10 cellular contexts compared by ENCODE assay signal in genomic region chr17:7705269-7706255, GRCh38. TPM values are rescaled to one million over a fixed set of nuclear protein-coding genes. Genes with fewer than 3 reads are reported as not detected.
DNase-seq lines count a peak whose midpoint lies in the region; ATAC-seq, FAIRE-seq and TF ChIP-seq lines count a peak whose summit lies in the region.
"Had no signal": no experiment of that assay in that cellular context is flagged by ENCODE, and none has a peak within 500 bp of the region (broad histone marks: within the 10 kb centered on the region; RNA-seq: fewer than 3 reads in every experiment).

No MANE protein-coding gene starts in this region.

- no peak for TF ChIP-seq CTCF in A549 (IDR thresholded peaks at IDR 0.05)

- H3K27me3 Mint-ChIP-seq in naive thymus-derived CD4-positive, alpha-beta T cell = peaks cover 36 to 78% (median 46%) of the 10 kb centered on the region in 5 donors

- no peak for TF ChIP-seq EP300 in A549 (IDR thresholded peaks at IDR 0.05)

- H3K4me2 ChIP-seq in A549 = peak overlapping the region; percentile 93

- H3K9me3 ChIP-seq in A549 (no peaks in the 10 kb centered on the region), HUES64 (ENCODE audit: insufficient read depth, low read depth, low read length) (no peaks in the 10 kb centered on the region)
- no peaks in the 10 kb centered on the region for H3K9me3 ChIP-seq in naive thymus-derived CD4-positive, alpha-beta T cell (ENCODE audit: control insufficient read depth in 2 of 3, low read length in 3 of 3)
- H3K9me3 ChIP-seq: thyroid gland had no signal

- peaks cover 13% of the 10 kb centered on the region; the same call in 2 of the 3 replicates for H3K4me1 ChIP-seq in A549
- peaks cover 8% of the 10 kb centered on the region for H3K4me1 ChIP-seq in HUES64 (ENCODE audit: insufficient read depth, low read length)
- H3K4me1 ChIP-seq in naive thymus-derived CD4-positive, alpha-beta T cell (ENCODE audit: control insufficient read depth in 2 of 2, insufficient read depth in 2 of 2, low read length in 2 of 2) = peaks cover 0 to 13% of the 10 kb centered on the region in 2 donors

- peaks cover 10% of the 10 kb centered on the region for H3K36me3 ChIP-seq in HUES64 (ENCODE audit: insufficient read depth, low read length)
- peaks cover 0 to 24% (median 0%) of the 10 kb centered on the region in 3 experiments for H3K36me3 ChIP-seq in naive thymus-derived CD4-positive, alpha-beta T cell (ENCODE audit: control insufficient read depth in 2 of 3, insufficient read depth in 3 of 3, low read length in 3 of 3)

- H3K9ac ChIP-seq in HUES64 (ENCODE audit: low read depth, low read length) = peak overlapping the region; percentile 41

- H3K36me3 Mint-ChIP-seq in naive thymus-derived CD4-positive, alpha-beta T cell = peaks cover 4 to 28% (median 9%) of the 10 kb centered on the region in 5 donors

- no peak for DNase-seq in A549 (ENCODE audit: low read depth in 1 of 2, low spot score in 1 of 2)
- peak; percentile 72 for DNase-seq in ecto neural progenitor cell (ENCODE audit: low spot score)
- DNase-seq in naive thymus-derived CD4-positive, alpha-beta T cell = peak in 1 of 9 donors; percentile 28
- no peak for DNase-seq in AML-193 (lab: John Stamatoyannopoulos, UW)
- no peak for DNase-seq in AG20443 (ENCODE audit: low spot score)

- CTCF ChIA-PET in A549 (lab: Yijun Ruan, JAX) = interaction anchor here (1.0 to 11.1 kb wide), 9 partner anchors 10 to 369 kb away, joined by 3 to 103 read pairs (median 4); partner anchors contain the start of genes DNAH2, TP53 and WRAP53
- CTCF ChIA-PET in naive thymus-derived CD4-positive, alpha-beta T cell (lab: Charles Lee) = no interaction called here

- H3K9me3 Mint-ChIP-seq in naive thymus-derived CD4-positive, alpha-beta T cell = no peaks in the 10 kb centered on the region

- H3K27ac ChIP-seq in A549 (peak overlapping the region; percentile 40 to 87; a peak in 5 of 6 replicates), HUES64 (ENCODE audit: low read depth, low read length) (no peak overlapping the region)
- H3K27ac ChIP-seq in naive thymus-derived CD4-positive, alpha-beta T cell (ENCODE audit: low read depth, low read length) = no peak overlapping the region
- H3K27ac ChIP-seq: thyroid gland had no signal

- H3K27me3 ChIP-seq in HUES64 (ENCODE audit: insufficient read depth, low read length) = peaks cover 14% of the 10 kb centered on the region
- H3K27me3 ChIP-seq in naive thymus-derived CD4-positive, alpha-beta T cell (ENCODE audit: control insufficient read depth in 2 of 2, insufficient read depth in 2 of 2, low read length in 2 of 2) = peaks cover 0 to 21% of the 10 kb centered on the region in 2 donors

- FAIRE-seq in A549 (lab: Jason Lieb, UNC) = no peak

- intact Hi-C loops in naive thymus-derived CD4-positive, alpha-beta T cell (cut with micrococcal nuclease) = no loop called here

- 47% methylated on average over 26 of the region's 50 CpGs for WGBS in A549 (ENCODE audit: missing lambda C conversion rate)
- 3% methylated on average over 50 of the region's 50 CpGs for WGBS in HUES64

- ATAC-seq in A549 (peak; percentile 1 to 15; a peak in 4 of 6 replicates), GM21515 (IDR thresholded peaks at IDR 0.05; ENCODE audit: unreplicated experiment) (no peak), HG03354 (IDR thresholded peaks at IDR 0.05; ENCODE audit: poor library complexity, severe bottlenecking, unreplicated experiment) (no peak)
- ATAC-seq in naive thymus-derived CD4-positive, alpha-beta T cell = no peak

- no peak for TF ChIP-seq RAD21 in A549 (conservative IDR thresholded peaks at IDR 0.05 in 1 of 2, IDR thresholded peaks at IDR 0.05 in 1 of 2)

- POLR2A ChIA-PET in A549 (lab: Yijun Ruan, JAX) = interaction anchor here (1.1 to 3.5 kb wide), 3 partner anchors 11 to 19 kb away, joined by 3 to 15 read pairs (median 11); partner anchors contain the start of genes DNAH2 and TP53
- POLR2A ChIA-PET in naive thymus-derived CD4-positive, alpha-beta T cell (lab: Charles Lee) = no interaction called here

- H3K27ac Mint-ChIP-seq in naive thymus-derived CD4-positive, alpha-beta T cell = no peak overlapping the region

- H3K4me3 ChIP-seq in A549 = peak overlapping the region; percentile 44
- peak overlapping the region; percentile 64 for H3K4me3 ChIP-seq in HUES64 (ENCODE audit: low read length)
- H3K4me3 ChIP-seq in naive thymus-derived CD4-positive, alpha-beta T cell (ENCODE audit: low read length) = peak overlapping the region; percentile 13

- H3K4me1 Mint-ChIP-seq in naive thymus-derived CD4-positive, alpha-beta T cell = peaks cover 10 to 28% (median 23%) of the 10 kb centered on the region in 7 donors

- peak overlapping the region; percentile 21 to 75 (median 59) for H3K4me3 Mint-ChIP-seq in naive thymus-derived CD4-positive, alpha-beta T cell

- no peak for TF ChIP-seq POLR2A in A549 (IDR thresholded peaks at IDR 0.05; ENCODE audit: low read length)

TF ChIP-seq in A549, 52 proteins besides CTCF, POLR2A, EP300 and RAD21 (continues in another document):
- TF ChIP-seq FOXS1 (CRISPR knock-in tag; IDR thresholded peaks at IDR 0.05) = no peak
- no peak for TF ChIP-seq HMGXB4 (CRISPR knock-in tag; IDR thresholded peaks at IDR 0.05; ENCODE audit: borderline replicate concordance)
- no peak for TF ChIP-seq HEYL (CRISPR knock-in tag; IDR thresholded peaks at IDR 0.05)
- no peak for TF ChIP-seq MAX (IDR thresholded peaks at IDR 0.05)

RNA-seq across cellular contexts. Expression of gene EFNB3, which starts 0.6 kb away (rescaled TPM):
- polyA plus RNA-seq in A549 (2011; rRNA removed) (1.9 and 2.1 TPM in 2 replicates), A549 (2017; fragmentation: RNase III; extraction: RNeasy Plus Mini Kit Qiagen cat#74134 plus additional on column Dnase treatment) (0.96 to 1.9 TPM (median 1.7 TPM) in 3 replicates)
- 0.53 and 0.74 TPM in 2 replicates for polyA plus RNA-seq in A549 (2012; cell fraction: cytosol; rRNA removed)
- polyA plus RNA-seq in A549 (2012; cell fraction: nucleus; rRNA removed) = 1.0 and 1.3 TPM in 2 replicates
- polyA minus RNA-seq in A549 (2011; rRNA and poly(A)+ RNA removed) = 2.0 and 2.1 TPM in 2 replicates
- 14.7 TPM for polyA plus RNA-seq in HUES64 (2013, experiment 1 of 2)
- polyA plus RNA-seq in HUES64 (2013, experiment 2 of 2) = 24.0 TPM
- total RNA-seq in naive thymus-derived CD4-positive, alpha-beta T cell = not detected
- not detected for polyA plus RNA-seq in naive thymus-derived CD4-positive, alpha-beta T cell

RNA-seq across cellular contexts. Expression of gene DNAH2, which starts 12.0 kb away (rescaled TPM):
- 0.08 TPM in 2 replicates for polyA plus RNA-seq in A549 (2011; rRNA removed)
- polyA plus RNA-seq in A549 (2012; cell fraction: cytosol; rRNA removed) = 0.01 TPM in 2 replicates
- polyA plus RNA-seq in A549 (2012; cell fraction: nucleus; rRNA removed) = 0.02 and 0.13 TPM in 2 replicates
- 0.01 to 0.05 TPM (median 0.03 TPM) in 3 replicates for polyA plus RNA-seq in A549 (2017; fragmentation: RNase III; extraction: RNeasy Plus Mini Kit Qiagen cat#74134 plus additional on column Dnase treatment)
- 0.17 and 0.19 TPM in 2 replicates for polyA minus RNA-seq in A549 (2011; rRNA and poly(A)+ RNA removed)
- 0.10 TPM for polyA plus RNA-seq in HUES64 (2013, experiment 1 of 2)
- 0.32 TPM for polyA plus RNA-seq in HUES64 (2013, experiment 2 of 2)
- total RNA-seq in naive thymus-derived CD4-positive, alpha-beta T cell = under 1 TPM in 1 of 5 experiments, not detected in 4; 0.03 TPM
- not detected for polyA plus RNA-seq in naive thymus-derived CD4-positive, alpha-beta T cell
- total RNA-seq: NCI-H460 had no signal

RNA-seq across cellular contexts. Expression of gene WRAP53, which starts 17.3 kb away (rescaled TPM):
- polyA plus RNA-seq in A549 (2011; rRNA removed) (15.9 and 17.4 TPM in 2 replicates), A549 (2017; fragmentation: RNase III; extraction: RNeasy Plus Mini Kit Qiagen cat#74134 plus additional on column Dnase treatment) (33.8 to 34.0 TPM (median 33.9 TPM) in 3 replicates)
- 34.6 and 41.0 TPM in 2 replicates for polyA plus RNA-seq in A549 (2012; cell fraction: cytosol; rRNA removed)
- 72.3 and 83.0 TPM in 2 replicates for polyA plus RNA-seq in A549 (2012; cell fraction: nucleus; rRNA removed)
- 15.6 and 17.0 TPM in 2 replicates for polyA minus RNA-seq in A549 (2011; rRNA and poly(A)+ RNA removed)
- polyA plus RNA-seq in HUES64 (2013, experiment 1 of 2) = 26.4 TPM
- 23.1 TPM for polyA plus RNA-seq in HUES64 (2013, experiment 2 of 2)
- total RNA-seq in naive thymus-derived CD4-positive, alpha-beta T cell = 10 to 100 TPM in 2 of 5 experiments, 1 to 10 TPM in 3; 6.7 to 21.1 (median 9.6) TPM
- 10 to 100 TPM in 1 of 2 donors, 1 to 10 TPM in 1; 9.6 to 18.9 TPM for polyA plus RNA-seq in naive thymus-derived CD4-positive, alpha-beta T cell

RNA-seq across cellular contexts. Expression of gene TP53, which starts 18.3 kb away (rescaled TPM):
- polyA plus RNA-seq in A549 (2011; rRNA removed) = 65.9 and 80.1 TPM in 2 replicates
- polyA plus RNA-seq in A549 (2012; cell fraction: cytosol; rRNA removed) = 63.6 and 87.3 TPM in 2 replicates
- polyA plus RNA-seq in A549 (2012; cell fraction: nucleus; rRNA removed) = 87.9 and 106 TPM in 2 replicates
- 53.1 to 64.0 TPM (median 59.4 TPM) in 3 replicates for polyA plus RNA-seq in A549 (2017; fragmentation: RNase III; extraction: RNeasy Plus Mini Kit Qiagen cat#74134 plus additional on column Dnase treatment)
- 108 and 128 TPM in 2 replicates for polyA minus RNA-seq in A549 (2011; rRNA and poly(A)+ RNA removed)
- polyA plus RNA-seq in HUES64 (2013, experiment 1 of 2) = 135 TPM
- polyA plus RNA-seq in HUES64 (2013, experiment 2 of 2) = 133 TPM
- 100 to 1,000 TPM in 3 of 5 experiments, 10 to 100 TPM in 2; 57.9 to 226 (median 104) TPM for total RNA-seq in naive thymus-derived CD4-positive, alpha-beta T cell
- 10 to 100 TPM; 30.9 to 32.5 TPM for polyA plus RNA-seq in naive thymus-derived CD4-positive, alpha-beta T cell

RNA-seq across cellular contexts. Expression of gene ATP1B2, which starts 54.8 kb away (rescaled TPM):
- polyA plus RNA-seq in A549 (2011; rRNA removed) (0.16 and 0.20 TPM in 2 replicates), A549 (2017; fragmentation: RNase III; extraction: RNeasy Plus Mini Kit Qiagen cat#74134 plus additional on column Dnase treatment) (0.05 to 0.26 TPM (median 0.10 TPM) in 3 replicates)
- polyA plus RNA-seq in A549 (2012; cell fraction: cytosol; rRNA removed) = 0.01 and 0.03 TPM in 2 replicates
- 0.04 and 0.05 TPM in 2 replicates for polyA plus RNA-seq in A549 (2012; cell fraction: nucleus; rRNA removed)
- polyA minus RNA-seq in A549 (2011; rRNA and poly(A)+ RNA removed) = not detected in 2 replicates
- polyA plus RNA-seq in HUES64 (2013, experiment 1 of 2) = 8.8 TPM
- 16.2 TPM for polyA plus RNA-seq in HUES64 (2013, experiment 2 of 2)
- total RNA-seq in naive thymus-derived CD4-positive, alpha-beta T cell = 1 to 10 TPM in 1 of 5 experiments, under 1 TPM in 4; 0.12 to 1.1 (median 0.29) TPM
- not detected for polyA plus RNA-seq in naive thymus-derived CD4-positive, alpha-beta T cell
- total RNA-seq: NCI-H460 had no signal

Comparison
In these comparisons a context has a peak if more than half of its experiments do, and no peak if none do; other contexts are left out.
1. ATAC-seq: peak in A549 (2 of 2); none in naive thymus-derived CD4-positive, alpha-beta T cell (single experiment), GM21515 (single experiment) and HG03354 (single experiment).
2. H3K27ac ChIP-seq: peak in A549 (2 of 2); none in HUES64 (single experiment) and naive thymus-derived CD4-positive, alpha-beta T cell (single experiment).
3. H3K4me3 ChIP-seq: peak in every context shown above with its lines; median percentile 64 in HUES64; 44 in A549; 13 in naive thymus-derived CD4-positive, alpha-beta T cell.